Comparison of ENCODE assay signal across 2 cellular contexts in genomic region chr1:24902471-24902891, GRCh38.
TF ChIP-seq lines count a peak whose summit lies in the region.

No MANE protein-coding gene starts in this region.

TF ChIP-seq in H1, 55 proteins besides CTCF, POLR2A, EP300 and RAD21:
- TF ChIP-seq ZNF274 (IDR thresholded peaks at IDR 0.05; ENCODE audit: borderline replicate concordance, extremely low read depth, low read length) (no peak), CREB1 (IDR thresholded peaks at IDR 0.05) (no peak), MAFK (IDR thresholded peaks at IDR 0.05; ENCODE audit: low read depth, low read length) (no peak), CEBPB (IDR thresholded peaks at IDR 0.05; ENCODE audit: low read depth, low read length) (no peak), CBX8 (IDR thresholded peaks at IDR 0.05; ENCODE audit: borderline replicate concordance, low read depth, low read length) (no peak), JUN (IDR thresholded peaks at IDR 0.05; ENCODE audit: low read depth, low read length) (no peak), TCF12 (IDR thresholded peaks at IDR 0.05; ENCODE audit: low read depth, low read length) (no peak), CHD2 (IDR thresholded peaks at IDR 0.05; ENCODE audit: low read length) (no peak), KDM5A (IDR thresholded peaks at IDR 0.05; ENCODE audit: low read length) (no peak), BRCA1 (IDR thresholded peaks at IDR 0.05; ENCODE audit: low read depth, low read length) (no peak), GABPA (IDR thresholded peaks at IDR 0.05; ENCODE audit: borderline replicate concordance, insufficient read depth, low read length) (no peak), POLR2AphosphoS5 (IDR thresholded peaks at IDR 0.05; ENCODE audit: low read depth, low read length) (no peak), SRF (IDR thresholded peaks at IDR 0.05; ENCODE audit: low read depth, low read length) (no peak), TAF1 (IDR thresholded peaks at IDR 0.05; ENCODE audit: low read depth, low read length) (no peak), BCL11A (IDR thresholded peaks at IDR 0.05; ENCODE audit: low read depth in 2 of 2, low read length in 2 of 2) (no peak), BACH1 (IDR thresholded peaks at IDR 0.05; ENCODE audit: low read length) (no peak), YY1 (IDR thresholded peaks at IDR 0.05; ENCODE audit: low read depth, low read length) (no peak), CTBP2 (IDR thresholded peaks at IDR 0.05; ENCODE audit: borderline replicate concordance, insufficient read depth, insufficient read length, low read length) (no peak)
- TF ChIP-seq, protein P1, sequence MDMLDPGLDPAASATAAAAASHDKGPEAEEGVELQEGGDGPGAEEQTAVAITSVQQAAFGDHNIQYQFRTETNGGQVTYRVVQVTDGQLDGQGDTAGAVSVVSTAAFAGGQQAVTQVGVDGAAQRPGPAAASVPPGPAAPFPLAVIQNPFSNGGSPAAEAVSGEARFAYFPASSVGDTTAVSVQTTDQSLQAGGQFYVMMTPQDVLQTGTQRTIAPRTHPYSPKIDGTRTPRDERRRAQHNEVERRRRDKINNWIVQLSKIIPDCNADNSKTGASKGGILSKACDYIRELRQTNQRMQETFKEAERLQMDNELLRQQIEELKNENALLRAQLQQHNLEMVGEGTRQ (IDR thresholded peaks at IDR 0.05; ENCODE audit: low read length): no peak

TF ChIP-seq in GM23338, 12 proteins besides CTCF, POLR2A, EP300 and RAD21:
- TF ChIP-seq ZNF331 (CRISPR knock-in tag; IDR thresholded peaks at IDR 0.05; ENCODE audit: low read depth): no peak
- TF ChIP-seq EZH2 (IDR thresholded peaks at IDR 0.05; ENCODE audit: low read depth, unreplicated experiment): no peak
- TF ChIP-seq CREB1 (CRISPR knock-in tag; IDR thresholded peaks at IDR 0.05; ENCODE audit: low read depth): no peak
- no peak for TF ChIP-seq NANOG (IDR thresholded peaks at IDR 0.05; ENCODE audit: borderline replicate concordance)
- no peak for TF ChIP-seq STAT1 (IDR thresholded peaks at IDR 0.05; ENCODE audit: unreplicated experiment)
- no peak for TF ChIP-seq EZH2phosphoT487 (IDR thresholded peaks at IDR 0.05; ENCODE audit: unreplicated experiment)
